In the genomic region with DNA sequence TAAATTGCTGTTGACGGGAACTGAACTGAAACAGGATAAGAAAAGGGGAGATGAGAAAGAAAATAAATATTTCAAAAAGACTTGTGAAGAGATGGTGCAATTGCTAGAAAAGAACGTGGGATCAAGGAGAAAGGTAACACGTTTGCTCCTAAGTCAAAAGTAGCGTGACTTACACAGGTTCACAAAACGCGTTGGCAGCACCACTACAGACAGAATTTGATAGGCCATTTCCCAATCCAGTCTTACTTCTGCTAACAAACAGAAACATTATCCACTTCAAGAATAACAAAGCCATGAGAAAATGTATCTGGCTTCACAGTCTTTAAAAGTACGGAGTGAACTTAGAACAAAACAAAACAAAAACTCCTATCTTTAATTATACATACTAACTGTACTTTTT, we compare ENCODE assay signal across 16 cellular contexts.
A peak's percentile ranks its signal among the peaks of the same experiment; 100 is the strongest.
DNase-seq lines count a peak whose midpoint lies in the region; FAIRE-seq and TF ChIP-seq lines count a peak whose summit lies in the region.
"Had no signal": no experiment of that assay in that cellular context is flagged by ENCODE, and none has a peak within 500 bp of the region (broad histone marks: within the 10 kb centered on the region; RNA-seq: fewer than 3 reads in every experiment).

No MANE protein-coding gene starts in this region.

- no peak for TF ChIP-seq POLR2A in H1 (IDR thresholded peaks at IDR 0.05; ENCODE audit: control extremely low read depth in 1 of 2, low read depth in 2 of 2, low read length in 2 of 2)
- TF ChIP-seq POLR2A in tibial nerve (IDR thresholded peaks at IDR 0.05): no peak

- TF ChIP-seq CTCF in H1 (IDR thresholded peaks at IDR 0.05; ENCODE audit: control extremely low read depth in 1 of 3, insufficient read depth in 1 of 3, low read depth in 1 of 3, low read length in 3 of 3) (no peak), tibial nerve (IDR thresholded peaks at IDR 0.05) (no peak)

- CTCF ChIA-PET in H1 (lab: Charles Lee; ENCODE audit: partially characterized antibody): no interaction called here

- no peak overlapping the region for H4K5ac ChIP-seq in H1 (ENCODE audit: insufficient read length, low read depth, low read length)

- no peak for TF ChIP-seq EP300 in H1 (IDR thresholded peaks at IDR 0.05; ENCODE audit: borderline replicate concordance in 1 of 2, low read depth in 2 of 2, low read length in 2 of 2)
- TF ChIP-seq EP300 in tibial nerve (IDR thresholded peaks at IDR 0.05): no peak

- H4K8ac ChIP-seq in H1 (ENCODE audit: extremely low read depth, insufficient read depth, low read length): no peak overlapping the region

- no peak overlapping the region for H3K27ac ChIP-seq in H1 (ENCODE audit: low read depth, low read length)
- H3K27ac ChIP-seq in tibial nerve: no peak overlapping the region
- H3K27ac ChIP-seq: BLaER1 treated with 17β-estradiol and CSF1 and Interleukin-3, amounts not matched to agents 10 nM and 100 nM; HL-60 had no signal

- no peaks in the 10 kb centered on the region for H3K79me2 ChIP-seq in H1 (ENCODE audit: control insufficient read depth in 1 of 2, insufficient read depth in 2 of 2, low read length in 2 of 2)

- H3K56ac ChIP-seq in H1 (replicated peaks; ENCODE audit: insufficient read length, low read depth, low read length): no peak overlapping the region

- DNase-seq in adipocyte (ENCODE audit: low read depth) (peak; percentile 9), H1 (ENCODE audit: low read depth in 1 of 2, low spot score in 2 of 2) (no peak), left kidney (ENCODE audit: low read depth, low spot score) (peak; percentile 31), amygdala (lab: John Stamatoyannopoulos, UW) (no peak), SW480 (ENCODE audit: low spot score) (no peak), tibial nerve (ENCODE audit: low spot score in 2 of 2) (no peak)
- DNase-seq: Calu3; CD8-positive, alpha-beta T cell; DND-41; EL; IMR-90 had no signal

- H4K20me1 ChIP-seq in H1 (replicated peaks in 1 of 2; ENCODE audit: control insufficient read depth in 1 of 2, insufficient read depth in 2 of 2, low read length in 2 of 2): no peaks in the 10 kb centered on the region
- H4K20me1 ChIP-seq: BLaER1 treated with 17β-estradiol and CSF1 and Interleukin-3, amounts not matched to agents 10 nM and 100 nM had no signal

- H3K4ac ChIP-seq in H1 (replicated peaks; ENCODE audit: insufficient read length, low read depth, low read length): no peak overlapping the region

- no peak overlapping the region for H2BK12ac ChIP-seq in H1 (ENCODE audit: low read depth, low read length)

- FAIRE-seq in H1 (lab: Jason Lieb, UNC): peak; percentile 19
- FAIRE-seq: GM12891, GM19239 had no signal

- no peak overlapping the region for H3K18ac ChIP-seq in H1 (ENCODE audit: extremely low read depth, low read length)

- no peaks in the 10 kb centered on the region for H3K27me3 ChIP-seq in adipocyte (replicated peaks; ENCODE audit: control insufficient read depth, insufficient read depth, low read length)
- no peaks in the 10 kb centered on the region for H3K27me3 ChIP-seq in H1 (replicated peaks in 1 of 4; ENCODE audit: control insufficient read depth in 3 of 4, extremely low read depth in 1 of 4, insufficient read depth in 3 of 4, low read length in 3 of 4)
- H3K27me3 ChIP-seq in tibial nerve: no peaks in the 10 kb centered on the region
- H3K27me3 ChIP-seq: BLaER1 treated with 17β-estradiol and CSF1 and Interleukin-3, amounts not matched to agents 10 nM and 100 nM had no signal

- H2BK15ac ChIP-seq in H1 (ENCODE audit: low read length): no peak overlapping the region

- H3K36me3 ChIP-seq in adipocyte (ENCODE audit: control insufficient read depth, insufficient read depth, low read length, severe bottlenecking): no peaks in the 10 kb centered on the region
- no peaks in the 10 kb centered on the region for H3K36me3 ChIP-seq in H1 (ENCODE audit: control insufficient read depth in 2 of 4, insufficient read depth in 4 of 4, low read length in 3 of 4)
- peaks cover 0 to 6% (median 0%) of the 10 kb centered on the region in 3 donors for H3K36me3 ChIP-seq in tibial nerve
- H3K36me3 ChIP-seq: BLaER1 treated with 17β-estradiol and CSF1 and Interleukin-3, amounts not matched to agents 10 nM and 100 nM; HAP-1 had no signal

- H3K4me3 ChIP-seq in adipocyte (ENCODE audit: low read length) (no peak overlapping the region), H1 (ENCODE audit: extremely low read depth in 1 of 4, insufficient read depth in 2 of 4, low read depth in 3 of 4, low read length in 4 of 4) (no peak overlapping the region), tibial nerve (no peak overlapping the region)
- H3K4me3 ChIP-seq: BLaER1 treated with 17β-estradiol and CSF1 and Interleukin-3, amounts not matched to agents 10 nM and 100 nM; HAP-1 had no signal

- H3K9ac ChIP-seq in adipocyte (ENCODE audit: low read length): no peak overlapping the region
- no peak overlapping the region for H3K9ac ChIP-seq in H1 (replicated peaks in 1 of 4; ENCODE audit: extremely low read depth in 1 of 4, low read depth in 3 of 4, low read length in 3 of 4)
- H3K9ac ChIP-seq: BLaER1 treated with 17β-estradiol and CSF1 and Interleukin-3, amounts not matched to agents 10 nM and 100 nM had no signal

- H3K79me1 ChIP-seq in H1 (ENCODE audit: low read depth, low read length): no peaks in the 10 kb centered on the region

- H2BK5ac ChIP-seq in H1 (ENCODE audit: low read depth, low read length): no peak overlapping the region

- no peaks in the 10 kb centered on the region for H3K4me1 ChIP-seq in adipocyte (ENCODE audit: control insufficient read depth, insufficient read depth, low read length)
- H3K4me1 ChIP-seq in H1 (replicated peaks in 1 of 4; ENCODE audit: control insufficient read depth in 3 of 4, insufficient read depth in 4 of 4, low read length in 3 of 4): no peaks in the 10 kb centered on the region
- H3K4me1 ChIP-seq in tibial nerve: no peaks in the 10 kb centered on the region
- H3K4me1 ChIP-seq: BLaER1 treated with 17β-estradiol and CSF1 and Interleukin-3, amounts not matched to agents 10 nM and 100 nM; HAP-1 had no signal

- TF ChIP-seq RAD21 in H1 (IDR thresholded peaks at IDR 0.05 in 1 of 2, conservative IDR thresholded peaks at IDR 0.05 in 1 of 2; ENCODE audit: low read depth in 2 of 2, low read length in 2 of 2): no peak

- no peak overlapping the region for H3K23ac ChIP-seq in H1 (ENCODE audit: insufficient read length)

- no peaks in the 10 kb centered on the region; the same call in 1 of the 2 replicates for H3K23me2 ChIP-seq in H1 (ENCODE audit: low read depth, low read length)

- POLR2A ChIA-PET in H1 (lab: Charles Lee; ENCODE audit: partially characterized antibody): no interaction called here

- no peak overlapping the region for H4K91ac ChIP-seq in H1 (replicated peaks; ENCODE audit: insufficient read length, low read length)

- no peak overlapping the region for H2BK120ac ChIP-seq in H1 (replicated peaks; ENCODE audit: low read depth, low read length)

- H3K4me2 ChIP-seq in H1 (ENCODE audit: insufficient read depth in 1 of 2, low read depth in 2 of 2, low read length in 2 of 2): no peak overlapping the region
- H3K4me2 ChIP-seq: BLaER1 treated with 17β-estradiol and CSF1 and Interleukin-3, amounts not matched to agents 10 nM and 100 nM had no signal

- no peak overlapping the region for H2AFZ ChIP-seq in H1 (ENCODE audit: low read length)

- H2BK20ac ChIP-seq in H1 (ENCODE audit: low read length): no peak overlapping the region

- H3K14ac ChIP-seq in H1 (ENCODE audit: insufficient read length): no peak overlapping the region

- no peak overlapping the region for H2AK5ac ChIP-seq in H1 (ENCODE audit: low read depth, low read length)

- 90% methylated on average over 7 of the region's 7 CpGs; no CpG with 5 or more reads in 1 of the 2 experiments for WGBS in H1 (ENCODE audit: extremely low coverage in 1 of 2, insufficient coverage in 1 of 2, insufficient read length in 1 of 2, insufficient replicate concordance in 2 of 2, low coverage in 1 of 2, low lambda C conversion rate in 2 of 2, missing lambda C conversion rate in 1 of 2), 2 experiments
- 89 to 90% methylated on average over 7 of the region's 7 CpGs for WGBS in tibial nerve, 2 donors

- H3K9me3 ChIP-seq in adipocyte (ENCODE audit: control insufficient read depth, low read length) (no peaks in the 10 kb centered on the region), H1 (ENCODE audit: insufficient read depth in 2 of 2, low read depth in 1 of 2, low read length in 1 of 2) (no peaks in the 10 kb centered on the region), tibial nerve (no peaks in the 10 kb centered on the region)
- H3K9me3 ChIP-seq: BLaER1 treated with 17β-estradiol and CSF1 and Interleukin-3, amounts not matched to agents 10 nM and 100 nM; HAP-1 had no signal

TF ChIP-seq in H1, 55 proteins besides CTCF, POLR2A, EP300 and RAD21:
- no peak for TF ChIP-seq SIRT6 (IDR thresholded peaks at IDR 0.05; ENCODE audit: low read length)
- TF ChIP-seq, protein P1, sequence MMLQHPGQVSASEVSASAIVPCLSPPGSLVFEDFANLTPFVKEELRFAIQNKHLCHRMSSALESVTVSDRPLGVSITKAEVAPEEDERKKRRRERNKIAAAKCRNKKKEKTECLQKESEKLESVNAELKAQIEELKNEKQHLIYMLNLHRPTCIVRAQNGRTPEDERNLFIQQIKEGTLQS (IDR thresholded peaks at IDR 0.05; ENCODE audit: insufficient read depth, low read depth, low read length): no peak
- TF ChIP-seq GABPA (IDR thresholded peaks at IDR 0.05; ENCODE audit: borderline replicate concordance, insufficient read depth, low read length): no peak
- no peak for TF ChIP-seq SRF (IDR thresholded peaks at IDR 0.05; ENCODE audit: low read depth, low read length)
- no peak for TF ChIP-seq BCL11A (IDR thresholded peaks at IDR 0.05; ENCODE audit: low read depth in 2 of 2, low read length in 2 of 2)
- no peak for TF ChIP-seq RNF2 (IDR thresholded peaks at IDR 0.05; ENCODE audit: borderline replicate concordance, low read depth, low read length, missing control alignments, poor library complexity, severe bottlenecking)
- no peak for TF ChIP-seq CTBP2 (IDR thresholded peaks at IDR 0.05; ENCODE audit: borderline replicate concordance, insufficient read depth, insufficient read length, low read length)
- TF ChIP-seq, protein P2, sequence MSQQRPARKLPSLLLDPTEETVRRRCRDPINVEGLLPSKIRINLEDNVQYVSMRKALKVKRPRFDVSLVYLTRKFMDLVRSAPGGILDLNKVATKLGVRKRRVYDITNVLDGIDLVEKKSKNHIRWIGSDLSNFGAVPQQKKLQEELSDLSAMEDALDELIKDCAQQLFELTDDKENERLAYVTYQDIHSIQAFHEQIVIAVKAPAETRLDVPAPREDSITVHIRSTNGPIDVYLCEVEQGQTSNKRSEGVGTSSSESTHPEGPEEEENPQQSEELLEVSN (IDR thresholded peaks at IDR 0.05): no peak

Comparison
In these comparisons a context has a peak if more than half of its experiments do, and no peak if none do; other contexts are left out.
1. DNase-seq: peak in adipocyte (single experiment) and left kidney (single experiment); none in H1 (0 of 2), amygdala (0 of 56), SW480 (single experiment) and tibial nerve (0 of 2).